In the genomic region with DNA sequence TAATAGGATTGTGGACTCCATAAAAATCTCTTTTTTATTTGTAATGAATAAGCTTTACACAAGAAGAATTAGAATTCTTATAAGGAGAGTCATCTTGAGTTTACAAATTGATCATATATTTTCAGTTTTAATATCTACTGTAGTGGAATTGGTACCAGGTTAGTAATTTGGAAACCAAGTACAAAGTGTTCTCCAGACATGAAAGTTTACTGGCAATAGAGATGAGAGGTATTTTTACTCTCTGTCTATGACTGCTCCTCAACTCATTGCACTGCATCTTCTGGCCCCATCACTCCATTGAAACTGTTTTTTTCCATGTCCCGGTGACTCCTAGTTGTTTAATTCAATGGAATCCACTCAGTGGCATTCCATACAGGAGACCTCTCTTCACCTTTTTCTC, we compare ENCODE assay signal across 26 cellular contexts.
"Had no signal": no experiment of that assay in that cellular context is flagged by ENCODE, and none has a peak within 500 bp of the region (broad histone marks: within the 10 kb centered on the region; RNA-seq: fewer than 3 reads in every experiment).

No MANE protein-coding gene starts in this region.

- H3K27ac Mint-ChIP-seq: activated CD4-positive, alpha-beta T cell treated with anti-CD3 and anti-CD28 coated beads, Interleukin-2, amount 10 ng/mL, durations not matched to agents 24 days and 14 days; activated CD8-positive, alpha-beta T cell treated with anti-CD3 and anti-CD28 coated beads for 36 hours; activated naive CD8-positive, alpha-beta T cell; naive thymus-derived CD4-positive, alpha-beta T cell; progenitor cell of endocrine pancreas; stimulated activated naive B cell treated with anti-CD40 and anti-IgM and Interleukin-4, amounts not matched to agents 10 μg/mL and 1 μg/mL and 100 μg/mL, for 72 hours had no signal

- H3K4me1 ChIP-seq: esophagus squamous epithelium, testis, transverse colon had no signal

- H3K9me3 Mint-ChIP-seq: activated CD4-positive, alpha-beta T cell treated with anti-CD3 and anti-CD28 coated beads, Interleukin-2, amount 10 ng/mL, durations not matched to agents 24 days and 14 days; activated CD8-positive, alpha-beta T cell treated with anti-CD3 and anti-CD28 coated beads for 36 hours had no signal

- H3K9me3 ChIP-seq: esophagus squamous epithelium, heart right ventricle, ovary, testis, transverse colon had no signal

- H3K27me3 Mint-ChIP-seq: activated CD8-positive, alpha-beta T cell treated with anti-CD3 and anti-CD28 coated beads for 36 hours; progenitor cell of endocrine pancreas; stimulated activated naive B cell treated with anti-CD40 and anti-IgM and Interleukin-4, amounts not matched to agents 10 μg/mL and 1 μg/mL and 100 μg/mL, for 72 hours had no signal

- H3K27me3 ChIP-seq: esophagus squamous epithelium, heart right ventricle, ovary, testis, transverse colon had no signal

- H3K4me3 Mint-ChIP-seq: activated CD4-positive, alpha-beta T cell treated with anti-CD3 and anti-CD28 coated beads, Interleukin-2, amount 10 ng/mL, durations not matched to agents 24 days and 14 days; activated CD8-positive, alpha-beta T cell treated with anti-CD3 and anti-CD28 coated beads for 36 hours; activated naive CD8-positive, alpha-beta T cell; naive thymus-derived CD4-positive, alpha-beta T cell; stimulated activated naive B cell treated with anti-CD40 and anti-IgM and Interleukin-4, amounts not matched to agents 10 μg/mL and 1 μg/mL and 100 μg/mL, for 72 hours had no signal

- H3K36me3 Mint-ChIP-seq: activated naive CD8-positive, alpha-beta T cell; naive thymus-derived CD4-positive, alpha-beta T cell; stimulated activated naive B cell treated with anti-CD40 and anti-IgM and Interleukin-4, amounts not matched to agents 10 μg/mL and 1 μg/mL and 100 μg/mL, for 72 hours had no signal

- H3K36me3 ChIP-seq: esophagus squamous epithelium, heart right ventricle, ovary, transverse colon had no signal

- H3K27ac ChIP-seq: esophagus squamous epithelium, heart right ventricle, ovary, skin epidermis, testis, transverse colon, VCaP had no signal

- DNase-seq: activated CD4-positive, alpha-beta T cell treated with anti-CD3 and anti-CD28 coated beads, Interleukin-2, amount 10 ng/mL, durations not matched to agents 24 days and 14 days; activated CD8-positive, alpha-beta T cell treated with anti-CD3 and anti-CD28 coated beads for 36 hours; activated effector memory CD4-positive, alpha-beta T cell treated with Interleukin-2 at 50 U/mL for 16 hours; activated naive CD4-positive, alpha-beta T cell treated with Interleukin-2 at 50 U/mL for 16 hours; activated T-cell treated with anti-CD3 and anti-CD28 coated beads, Interleukin-2, amount 50 U/mL, for 48 hours; anterior cingulate cortex; dermis blood vessel endothelial cell; effector CD4-positive, alpha-beta T cell; esophagus squamous epithelium; foreskin melanocyte; heart right ventricle; midbrain; naive thymus-derived CD4-positive, alpha-beta T cell; ovary; retina; stimulated activated CD4-positive, alpha-beta T cell treated with anti-CD3 and anti-CD28 coated beads, Interleukin-12 subunit alpha, Interleukin-12 subunit beta, amount 100 ng/mL, for 4 hours; stimulated activated CD4-positive, alpha-beta T cell treated with anti-CD3 and anti-CD28 coated beads, Interleukin-4, amount 100 ng/mL, for 1 hour; stimulated activated naive B cell treated with anti-CD40 and anti-IgM and Interleukin-4, amounts not matched to agents 10 μg/mL and 1 μg/mL and 100 μg/mL, for 72 hours; testis; transverse colon had no signal

- H3K4me1 Mint-ChIP-seq: naive thymus-derived CD4-positive, alpha-beta T cell; stimulated activated naive B cell treated with anti-CD40 and anti-IgM and Interleukin-4, amounts not matched to agents 10 μg/mL and 1 μg/mL and 100 μg/mL, for 72 hours had no signal

- ATAC-seq: activated CD4-positive, CD25-positive, alpha-beta regulatory T cell treated with anti-CD3 and anti-CD28 coated beads, Interleukin-2, amount 50 U/mL, for 24 hours; activated CD8-positive, alpha-beta T cell treated with anti-CD3 and anti-CD28 coated beads for 36 hours; heart right ventricle; naive thymus-derived CD4-positive, alpha-beta T cell; sciatic nerve; stimulated activated naive B cell treated with anti-CD40 and anti-IgM and Interleukin-4, amounts not matched to agents 10 μg/mL and 1 μg/mL and 100 μg/mL, for 72 hours had no signal

- H3K4me3 ChIP-seq: esophagus squamous epithelium, heart right ventricle, ovary, skin epidermis, testis, transverse colon had no signal
